In genomic region chr17:40219073-40219860, GRCh38 we compare ENCODE assay signal across 8 cellular contexts. TPM values are rescaled to one million over a fixed set of nuclear protein-coding genes. Genes with fewer than 3 reads are reported as not detected.
DNase-seq lines count a peak whose midpoint lies in the region; ATAC-seq and TF ChIP-seq lines count a peak whose summit lies in the region.

Gene WIPF2, plus strand, starts transcription at chr17:40219304. Its CDS starts 37,156 bp downstream, at chr17:40256460.

- H3K27me3 ChIP-seq in esophagus muscularis mucosa (no peaks in the 10 kb centered on the region), muscle layer of duodenum (ENCODE audit: low read depth, low read length) (no peaks in the 10 kb centered on the region)

- H3K27ac Mint-ChIP-seq in activated T-cell treated with anti-CD3 and anti-CD28 coated beads, Interleukin-2, amount 50 U/mL, for 24 hours, result peak within 1 kb of the TSS; percentile 99

- DNase-seq in DMS153 (lab: John Stamatoyannopoulos, UW) (peak; percentile 96), KBM-7 (peak; percentile 97), esophagus muscularis mucosa (ENCODE audit: extremely low spot score) (peak; percentile 98)
- peak; percentile 97 for DNase-seq in activated T-cell treated with anti-CD3 and anti-CD28 coated beads, Interleukin-2, amount 50 U/mL, for 24 hours
- peak; percentile 93 to 94 for DNase-seq in stimulated activated CD8-positive, alpha-beta memory T cell treated with anti-CD3 and anti-CD28 coated beads, Interleukin-7, amount 100 ng/mL, for 4 hours (ENCODE audit: low read depth in 2 of 2)

- H3K27me3 Mint-ChIP-seq in activated T-cell treated with anti-CD3 and anti-CD28 coated beads, Interleukin-2, amount 50 U/mL, for 24 hours, result no peaks in the 10 kb centered on the region

- H3K9me3 ChIP-seq in esophagus muscularis mucosa (no peaks in the 10 kb centered on the region), muscle layer of duodenum (ENCODE audit: control insufficient read depth in 1 of 2, low read length in 2 of 2) (no peaks in the 10 kb centered on the region)

- no peak for TF ChIP-seq EP300 in esophagus muscularis mucosa (IDR thresholded peaks at IDR 0.05)

- H3K27ac ChIP-seq in esophagus muscularis mucosa (replicated peaks in 1 of 4) (peak within 1 kb of the TSS; percentile 93 to 97 (median 94)), muscle layer of duodenum (ENCODE audit: low read length) (peak within 1 kb of the TSS; percentile 90)

- H3K36me3 Mint-ChIP-seq in activated T-cell treated with anti-CD3 and anti-CD28 coated beads, Interleukin-2, amount 50 U/mL, for 24 hours (ENCODE audit: low read depth), result peaks cover 8% of the 10 kb centered on the region

- H3K4me3 Mint-ChIP-seq in activated T-cell treated with anti-CD3 and anti-CD28 coated beads, Interleukin-2, amount 50 U/mL, for 24 hours, result peak within 1 kb of the TSS; percentile 88

- H3K4me1 ChIP-seq in esophagus muscularis mucosa (peaks cover 4 to 30% (median 29%) of the 10 kb centered on the region in 4 donors), muscle layer of duodenum (ENCODE audit: control insufficient read depth in 1 of 2, insufficient read depth in 2 of 2, low read length in 2 of 2) (peaks cover 0 to 6% of the 10 kb centered on the region in 2 donors)

- WGBS in esophagus muscularis mucosa, result 2% methylated on average over 33 of the region's 60 CpGs

- H3K4me3 ChIP-seq in esophagus muscularis mucosa (peak within 1 kb of the TSS; percentile 73 to 97 (median 78)), muscle layer of duodenum (ENCODE audit: low read depth in 1 of 2, low read length in 2 of 2) (peak within 1 kb of the TSS; percentile 77 to 97)

- in situ Hi-C loops in KBM-7 (cut with MboI; ENCODE audit: low pct_unique_long_range_greater_than_20kb, low sequenced_read_pairs), result no loop called here

- peaks cover 33% of the 10 kb centered on the region for H3K4me1 Mint-ChIP-seq in activated T-cell treated with anti-CD3 and anti-CD28 coated beads, Interleukin-2, amount 50 U/mL, for 24 hours (ENCODE audit: low read depth)

- peak; percentile 82 for ATAC-seq in GM21576 (IDR thresholded peaks at IDR 0.05; ENCODE audit: unreplicated experiment)

- H3K36me3 ChIP-seq in esophagus muscularis mucosa, result no peaks in the 10 kb centered on the region
- no peaks in the 10 kb centered on the region for H3K36me3 ChIP-seq in muscle layer of duodenum (ENCODE audit: control insufficient read depth in 1 of 2, insufficient read depth in 2 of 2, low read length in 2 of 2)

- H3K9me3 Mint-ChIP-seq in activated T-cell treated with anti-CD3 and anti-CD28 coated beads, Interleukin-2, amount 50 U/mL, for 24 hours, result no peaks in the 10 kb centered on the region

- TF ChIP-seq POLR2A in esophagus muscularis mucosa (IDR thresholded peaks at IDR 0.05; ENCODE audit: low read depth), result peak; percentile 46

- intact Hi-C loops in esophagus muscularis mucosa (cut with DNase I), result no loop called here

- peak; percentile 64 to 85 (median 79) for TF ChIP-seq CTCF in esophagus muscularis mucosa (IDR thresholded peaks at IDR 0.05)

TF ChIP-seq in PFSK-1, 5 proteins besides CTCF, POLR2A, EP300 and RAD21:
- TF ChIP-seq FOXP2 (optimal IDR thresholded peaks at IDR 0.05; ENCODE audit: borderline replicate concordance, extremely low read depth, extremely low read length, insufficient read depth), result no peak
- TF ChIP-seq SIN3A (IDR thresholded peaks at IDR 0.05; ENCODE audit: borderline replicate concordance, insufficient read depth, low read length), result 0 out of 2 replicates have a peak, but pooled peaks have one; percentile 17
- TF ChIP-seq, protein P1, sequence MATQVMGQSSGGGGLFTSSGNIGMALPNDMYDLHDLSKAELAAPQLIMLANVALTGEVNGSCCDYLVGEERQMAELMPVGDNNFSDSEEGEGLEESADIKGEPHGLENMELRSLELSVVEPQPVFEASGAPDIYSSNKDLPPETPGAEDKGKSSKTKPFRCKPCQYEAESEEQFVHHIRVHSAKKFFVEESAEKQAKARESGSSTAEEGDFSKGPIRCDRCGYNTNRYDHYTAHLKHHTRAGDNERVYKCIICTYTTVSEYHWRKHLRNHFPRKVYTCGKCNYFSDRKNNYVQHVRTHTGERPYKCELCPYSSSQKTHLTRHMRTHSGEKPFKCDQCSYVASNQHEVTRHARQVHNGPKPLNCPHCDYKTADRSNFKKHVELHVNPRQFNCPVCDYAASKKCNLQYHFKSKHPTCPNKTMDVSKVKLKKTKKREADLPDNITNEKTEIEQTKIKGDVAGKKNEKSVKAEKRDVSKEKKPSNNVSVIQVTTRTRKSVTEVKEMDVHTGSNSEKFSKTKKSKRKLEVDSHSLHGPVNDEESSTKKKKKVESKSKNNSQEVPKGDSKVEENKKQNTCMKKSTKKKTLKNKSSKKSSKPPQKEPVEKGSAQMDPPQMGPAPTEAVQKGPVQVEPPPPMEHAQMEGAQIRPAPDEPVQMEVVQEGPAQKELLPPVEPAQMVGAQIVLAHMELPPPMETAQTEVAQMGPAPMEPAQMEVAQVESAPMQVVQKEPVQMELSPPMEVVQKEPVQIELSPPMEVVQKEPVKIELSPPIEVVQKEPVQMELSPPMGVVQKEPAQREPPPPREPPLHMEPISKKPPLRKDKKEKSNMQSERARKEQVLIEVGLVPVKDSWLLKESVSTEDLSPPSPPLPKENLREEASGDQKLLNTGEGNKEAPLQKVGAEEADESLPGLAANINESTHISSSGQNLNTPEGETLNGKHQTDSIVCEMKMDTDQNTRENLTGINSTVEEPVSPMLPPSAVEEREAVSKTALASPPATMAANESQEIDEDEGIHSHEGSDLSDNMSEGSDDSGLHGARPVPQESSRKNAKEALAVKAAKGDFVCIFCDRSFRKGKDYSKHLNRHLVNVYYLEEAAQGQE (IDR thresholded peaks at IDR 0.05; ENCODE audit: insufficient read depth in 1 of 2, low read depth in 2 of 2, low read length in 2 of 2), result 0 out of 4 replicates have a peak, but pooled peaks of 1 of the 2 experiments have one; percentile 26
- peak; percentile 72; the same call in 1 of the 2 replicates for TF ChIP-seq TAF1 (IDR thresholded peaks at IDR 0.05; ENCODE audit: borderline replicate concordance, insufficient read depth, low read length)
- TF ChIP-seq POLR2AphosphoS5 (IDR thresholded peaks at IDR 0.05; ENCODE audit: low read depth, low read length), result peak; percentile 72

RNA-seq across cellular contexts. Expression of gene WIPF2, which starts in this region (rescaled TPM):
- polyA plus RNA-seq in PFSK-1 (2012; ENCODE audit: insufficient read length, low read depth), result 26.4 TPM
- 10 to 100 TPM in 2 of 4 donors, 1 to 10 TPM in 2; 7.8 to 21.5 (median 12.1) TPM for total RNA-seq in esophagus muscularis mucosa

Comparison
In these comparisons a context has a peak if more than half of its experiments do, and no peak if none do; other contexts are left out.
1. Peak in every context shown above with its lines: DNase-seq, ATAC-seq, H3K4me3 ChIP-seq and H3K27ac ChIP-seq.